1 cellular context compared by ENCODE assay signal in genomic region chr20:37529214-37529967, GRCh38.
TF ChIP-seq lines count a peak whose summit lies in the region.

No MANE protein-coding gene starts in this region.

TF ChIP-seq in K562, 482 proteins besides CTCF, POLR2A, EP300 and RAD21 (continued from another document):
- TF ChIP-seq RCOR1 (IDR thresholded peaks at IDR 0.05; ENCODE audit: borderline replicate concordance in 1 of 2, low read depth in 2 of 2, low read length in 2 of 2) (0 out of 4 replicates have a peak, but pooled peaks of 1 of the 2 experiments have one; percentile 9), DIDO1 (tag; IDR thresholded peaks at IDR 0.05; ENCODE audit: low read depth) (no peak), STAT6 (CRISPR knock-in tag; IDR thresholded peaks at IDR 0.05) (no peak)
